10 cellular contexts compared by ENCODE assay signal in the genomic region with DNA sequence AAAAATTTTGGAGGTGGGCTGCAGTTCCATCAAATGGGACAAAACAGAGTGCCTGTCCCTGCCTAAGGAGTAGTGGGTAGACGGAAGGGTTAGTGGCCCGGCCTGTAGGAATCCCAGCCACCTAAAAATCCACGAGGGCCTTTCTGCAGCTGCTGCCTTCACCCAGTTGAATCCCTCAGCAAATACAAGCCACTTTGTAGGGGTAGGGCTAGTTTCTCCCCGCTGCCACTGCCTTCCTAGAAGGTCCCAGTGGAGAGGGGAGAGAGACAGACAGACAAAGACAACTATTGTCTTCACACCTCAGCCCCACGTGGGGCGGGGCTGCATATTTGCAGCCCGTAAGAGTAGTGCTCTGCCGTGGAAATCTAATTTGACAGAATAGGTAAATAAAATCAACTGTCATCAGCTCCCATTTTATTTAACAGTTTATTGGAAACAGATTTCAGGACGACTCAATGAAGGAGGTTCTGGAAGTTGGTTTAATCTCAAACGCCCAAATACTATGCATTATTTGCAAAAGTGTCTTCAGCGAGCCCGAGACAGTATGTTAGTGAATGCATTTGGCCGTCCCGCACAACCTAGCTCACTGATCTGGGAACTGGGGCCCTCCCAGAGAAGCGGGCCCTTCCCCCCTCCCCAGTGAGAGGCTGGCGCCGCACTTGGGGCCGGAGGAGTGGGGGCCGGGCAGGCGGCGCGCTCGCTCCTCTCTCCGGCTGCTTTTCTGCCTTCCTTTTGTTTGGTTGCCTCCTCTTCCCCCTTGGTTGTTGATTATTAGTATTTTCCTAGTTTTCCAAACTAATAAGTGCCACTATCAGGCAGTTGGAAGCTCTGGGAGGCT.
DNase-seq lines count a peak whose midpoint lies in the region; ATAC-seq and TF ChIP-seq lines count a peak whose summit lies in the region.
"Had no signal": no experiment of that assay in that cellular context is flagged by ENCODE, and none has a peak within 500 bp of the region (broad histone marks: within the 10 kb centered on the region; RNA-seq: fewer than 3 reads in every experiment).

No MANE protein-coding gene starts in this region.

- intact Hi-C loops in activated CD4-positive, alpha-beta T cell treated with anti-CD3 and anti-CD28 coated beads, Interleukin-2, amount 10 ng/mL, durations not matched to agents 24 days and 14 days (cut with micrococcal nuclease): loop anchor here (2.0 kb wide), 1 partner anchor 199 kb away; no protein-coding TSS in a partner anchor
- intact Hi-C loops in thyroid gland (cut with DNase I): no loop called here

- no peaks in the 10 kb centered on the region for H3K9me3 Mint-ChIP-seq in activated CD4-positive, alpha-beta T cell treated with anti-CD3 and anti-CD28 coated beads, Interleukin-2, amount 10 ng/mL, durations not matched to agents 24 days and 14 days
- no peaks in the 10 kb centered on the region for H3K9me3 Mint-ChIP-seq in endodermal cell

- H3K27ac Mint-ChIP-seq in activated CD4-positive, alpha-beta T cell treated with anti-CD3 and anti-CD28 coated beads, Interleukin-2, amount 10 ng/mL, durations not matched to agents 24 days and 14 days: no peak overlapping the region
- H3K27ac Mint-ChIP-seq in endodermal cell: no peak overlapping the region

- H3K9me3 ChIP-seq in endodermal cell (ENCODE audit: control insufficient read depth, low read length) (no peaks in the 10 kb centered on the region), thyroid gland (no peaks in the 10 kb centered on the region)

- DNase-seq in activated CD4-positive, alpha-beta T cell treated with anti-CD3 and anti-CD28 coated beads, Interleukin-2, amount 10 ng/mL, durations not matched to agents 24 days and 14 days: no peak
- no peak for DNase-seq in activated CD4-positive, alpha-beta T cell treated with anti-CD3 and anti-CD28 coated beads, Interleukin-2, amount 50 U/mL, for 4 hours
- DNase-seq in endodermal cell (peak; percentile 73), midbrain (lab: John Stamatoyannopoulos, UW) (peak; percentile 69), thyroid gland (peak; percentile 16 to 33), DMS79 (lab: John Stamatoyannopoulos, UW) (no peak), DMS114 treated with DMSO at 0.1 percent for 48 hours (lab: John Stamatoyannopoulos, UW; ENCODE audit: unreplicated experiment) (no peak)
- DNase-seq: AML-193; effector CD4-positive, alpha-beta T cell had no signal

- peaks cover 5% of the 10 kb centered on the region for H3K4me1 Mint-ChIP-seq in activated CD4-positive, alpha-beta T cell treated with anti-CD3 and anti-CD28 coated beads, Interleukin-2, amount 10 ng/mL, durations not matched to agents 24 days and 14 days
- peaks cover 37% of the 10 kb centered on the region for H3K4me1 Mint-ChIP-seq in endodermal cell

- no peak overlapping the region for H3K9ac ChIP-seq in endodermal cell (ENCODE audit: extremely low read depth, low read length, poor library complexity, severe bottlenecking)

- peak overlapping the region; percentile 44 for H3K4me3 Mint-ChIP-seq in activated CD4-positive, alpha-beta T cell treated with anti-CD3 and anti-CD28 coated beads, Interleukin-2, amount 10 ng/mL, durations not matched to agents 24 days and 14 days
- peak overlapping the region; percentile 47 for H3K4me3 Mint-ChIP-seq in endodermal cell

- H3K4me3 ChIP-seq in endodermal cell (ENCODE audit: low read length) (peak overlapping the region; percentile 69), thyroid gland (replicated peaks in 1 of 3) (peak overlapping the region; percentile 7 to 41 (median 7))

- TF ChIP-seq POLR2A in thyroid gland (IDR thresholded peaks at IDR 0.05): no peak

- no peaks in the 10 kb centered on the region for H3K36me3 Mint-ChIP-seq in activated CD4-positive, alpha-beta T cell treated with anti-CD3 and anti-CD28 coated beads, Interleukin-2, amount 10 ng/mL, durations not matched to agents 24 days and 14 days (ENCODE audit: low read depth)
- no peaks in the 10 kb centered on the region for H3K36me3 Mint-ChIP-seq in endodermal cell (ENCODE audit: low read depth)

- H3K36me3 ChIP-seq in endodermal cell (ENCODE audit: control insufficient read depth, insufficient read depth, low read length): no peaks in the 10 kb centered on the region
- H3K36me3 ChIP-seq in thyroid gland: no peaks in the 10 kb centered on the region

- H3K27me3 Mint-ChIP-seq in activated CD4-positive, alpha-beta T cell treated with anti-CD3 and anti-CD28 coated beads, Interleukin-2, amount 10 ng/mL, durations not matched to agents 24 days and 14 days: peaks cover 77% of the 10 kb centered on the region
- peaks cover 97% of the 10 kb centered on the region for H3K27me3 Mint-ChIP-seq in endodermal cell (ENCODE audit: insufficient read depth)

- TF ChIP-seq CTCF in endodermal cell (conservative IDR thresholded peaks at IDR 0.05): no peak
- no peak for TF ChIP-seq CTCF in thyroid gland (IDR thresholded peaks at IDR 0.05)

- H3K27ac ChIP-seq in endodermal cell (ENCODE audit: low read depth, low read length) (no peak overlapping the region), thyroid gland (no peak overlapping the region)

- peaks cover 22% of the 10 kb centered on the region for H3K4me1 ChIP-seq in endodermal cell (ENCODE audit: control insufficient read depth, insufficient read depth, low read length)
- peaks cover 5 to 7% of the 10 kb centered on the region in 2 donors for H3K4me1 ChIP-seq in thyroid gland

- ATAC-seq in HG02610 (IDR thresholded peaks at IDR 0.05; ENCODE audit: unreplicated experiment): no peak

- H3K27me3 ChIP-seq in endodermal cell (ENCODE audit: control insufficient read depth, insufficient read depth, low read length, poor library complexity, severe bottlenecking) (peaks cover 84% of the 10 kb centered on the region), thyroid gland (no peaks in the 10 kb centered on the region)

- 16 to 18% methylated on average over 13 to 24 of the region's 24 CpGs for WGBS in endodermal cell (ENCODE audit: insufficient coverage in 1 of 2, insufficient read length in 1 of 2), 2 experiments
- 39 to 42% methylated on average over 24 of the region's 24 CpGs for WGBS in thyroid gland, 2 donors

Comparison
In these comparisons a context has a peak if more than half of its experiments do, and no peak if none do; other contexts are left out.
1. DNase-seq: peak in endodermal cell (single experiment), midbrain (single experiment) and thyroid gland (2 of 2); none in activated CD4-positive, alpha-beta T cell treated with anti-CD3 and anti-CD28 coated beads, Interleukin-2, amount 10 ng/mL, durations not matched to agents 24 days and 14 days (single experiment), activated CD4-positive, alpha-beta T cell treated with anti-CD3 and anti-CD28 coated beads, Interleukin-2, amount 50 U/mL, for 4 hours (0 of 2), DMS79 (single experiment) and DMS114 treated with DMSO at 0.1 percent for 48 hours (single experiment).